In the genomic region with DNA sequence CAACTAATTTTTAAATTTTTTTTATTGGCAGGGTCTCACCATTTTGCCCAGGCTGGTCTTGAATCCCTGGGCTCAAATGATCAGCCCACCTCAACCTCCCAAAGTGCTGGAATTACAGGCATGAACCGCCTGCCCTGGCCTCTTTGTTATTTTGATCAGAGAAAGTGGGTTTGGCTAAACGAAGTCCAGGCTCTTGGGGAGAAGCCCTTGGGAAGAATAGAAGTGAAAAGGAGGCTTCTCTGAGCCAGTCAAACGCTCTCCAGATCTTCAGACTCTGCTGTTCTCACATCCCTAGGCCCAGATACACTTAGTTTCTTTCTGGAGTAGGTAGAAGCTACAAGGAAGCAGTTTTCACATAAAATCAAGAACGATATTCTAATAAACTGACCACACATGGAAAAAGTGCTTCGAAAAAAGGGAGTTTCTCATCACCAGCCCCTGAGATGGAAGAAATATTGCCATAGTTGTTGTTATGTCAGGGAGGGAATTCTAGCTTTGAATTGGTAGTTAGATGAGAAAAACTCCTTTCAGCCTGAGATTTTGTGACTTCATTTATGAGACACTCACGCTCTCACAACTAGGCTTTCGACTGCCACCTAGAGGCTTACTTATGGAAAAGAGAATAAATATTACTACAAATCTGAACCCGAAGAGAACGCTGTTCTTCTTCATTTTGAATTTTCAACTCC, we compare ENCODE assay signal across 8 cellular contexts. TPM values are rescaled to one million over a fixed set of nuclear protein-coding genes. Genes with fewer than 3 reads are reported as not detected.
A peak's percentile ranks its signal among the peaks of the same experiment; 100 is the strongest.
DNase-seq lines count a peak whose midpoint lies in the region; ATAC-seq and TF ChIP-seq lines count a peak whose summit lies in the region.

No MANE protein-coding gene starts in this region.

- peaks cover 0 to 5% (median 5%) of the 10 kb centered on the region in 3 donors for H3K27me3 Mint-ChIP-seq in immature natural killer cell (ENCODE audit: low read depth in 3 of 3)

- intact Hi-C loops in breast epithelium (cut with DNase I; ENCODE audit: low total_unique reads): loop anchor here (10.0 kb wide), 1 partner anchor 353 kb away; no protein-coding TSS in a partner anchor

- H3K4me1 ChIP-seq in breast epithelium: no peaks in the 10 kb centered on the region

- H3K27ac Mint-ChIP-seq in immature natural killer cell: no peak overlapping the region

- no peak overlapping the region for H3K4me3 Mint-ChIP-seq in immature natural killer cell

- no peaks in the 10 kb centered on the region for H3K9me3 Mint-ChIP-seq in immature natural killer cell

- peak; percentile 29 to 30 for DNase-seq in activated CD4-positive, alpha-beta T cell treated with anti-CD3 and anti-CD28 coated beads for 4 hours
- no peak for DNase-seq in activated CD4-positive, alpha-beta T cell treated with anti-CD3 and anti-CD28 coated beads for 1 hour
- DNase-seq in OCI-M1 (lab: John Stamatoyannopoulos, UW) (peak; percentile 92), breast epithelium (ENCODE audit: low spot score in 2 of 2) (no peak), immature natural killer cell (peak; percentile 12 to 34 (median 31))
- peak in 2 of 3 donors; percentile 3 to 21 for DNase-seq in stimulated activated CD4-positive, alpha-beta T cell treated with anti-CD3 and anti-CD28 coated beads, TNF-alpha, amount 100 ng/mL, for 48 hours (ENCODE audit: low read depth in 3 of 3)

- H3K9me3 ChIP-seq in breast epithelium: no peaks in the 10 kb centered on the region

- peaks cover 0 to 7% of the 10 kb centered on the region in 2 donors for H3K4me1 Mint-ChIP-seq in immature natural killer cell

- no peak for TF ChIP-seq POLR2A in breast epithelium (IDR thresholded peaks at IDR 0.05)

- no peak overlapping the region for H3K4me3 ChIP-seq in breast epithelium

- no peaks in the 10 kb centered on the region for H3K36me3 Mint-ChIP-seq in immature natural killer cell

- no peak for ATAC-seq in HG02588 (IDR thresholded peaks at IDR 0.05; ENCODE audit: unreplicated experiment)

- H3K27me3 ChIP-seq in breast epithelium: no peaks in the 10 kb centered on the region

- H3K27ac ChIP-seq in breast epithelium: no peak overlapping the region

- TF ChIP-seq CTCF in LNCAP (IDR thresholded peaks at IDR 0.05): peak; percentile 67
- peak; percentile 7 to 72 (median 69) for TF ChIP-seq CTCF in breast epithelium (IDR thresholded peaks at IDR 0.05)

- H3K36me3 ChIP-seq in breast epithelium: no peaks in the 10 kb centered on the region

RNA-seq across cellular contexts. Expression of gene AQP11, which starts 41.7 kb away (rescaled TPM):
- 1 to 10 TPM in 2 of 3 donors, under 1 TPM in 1; 0.66 to 1.8 (median 1.6) TPM for total RNA-seq in breast epithelium
- 1 to 10 TPM in 1 of 3 donors, under 1 TPM in 2; 0.58 to 1.1 (median 0.78) TPM for polyA plus RNA-seq in immature natural killer cell

Comparison
In these comparisons a context has a peak if more than half of its experiments do, and no peak if none do; other contexts are left out.
1. DNase-seq: peak in activated CD4-positive, alpha-beta T cell treated with anti-CD3 and anti-CD28 coated beads for 4 hours (2 of 2), OCI-M1 (single experiment), immature natural killer cell (3 of 3) and stimulated activated CD4-positive, alpha-beta T cell treated with anti-CD3 and anti-CD28 coated beads, TNF-alpha, amount 100 ng/mL, for 48 hours (2 of 3); none in activated CD4-positive, alpha-beta T cell treated with anti-CD3 and anti-CD28 coated beads for 1 hour (single experiment) and breast epithelium (0 of 2).